8 cellular contexts compared by ENCODE assay signal in the genomic region with DNA sequence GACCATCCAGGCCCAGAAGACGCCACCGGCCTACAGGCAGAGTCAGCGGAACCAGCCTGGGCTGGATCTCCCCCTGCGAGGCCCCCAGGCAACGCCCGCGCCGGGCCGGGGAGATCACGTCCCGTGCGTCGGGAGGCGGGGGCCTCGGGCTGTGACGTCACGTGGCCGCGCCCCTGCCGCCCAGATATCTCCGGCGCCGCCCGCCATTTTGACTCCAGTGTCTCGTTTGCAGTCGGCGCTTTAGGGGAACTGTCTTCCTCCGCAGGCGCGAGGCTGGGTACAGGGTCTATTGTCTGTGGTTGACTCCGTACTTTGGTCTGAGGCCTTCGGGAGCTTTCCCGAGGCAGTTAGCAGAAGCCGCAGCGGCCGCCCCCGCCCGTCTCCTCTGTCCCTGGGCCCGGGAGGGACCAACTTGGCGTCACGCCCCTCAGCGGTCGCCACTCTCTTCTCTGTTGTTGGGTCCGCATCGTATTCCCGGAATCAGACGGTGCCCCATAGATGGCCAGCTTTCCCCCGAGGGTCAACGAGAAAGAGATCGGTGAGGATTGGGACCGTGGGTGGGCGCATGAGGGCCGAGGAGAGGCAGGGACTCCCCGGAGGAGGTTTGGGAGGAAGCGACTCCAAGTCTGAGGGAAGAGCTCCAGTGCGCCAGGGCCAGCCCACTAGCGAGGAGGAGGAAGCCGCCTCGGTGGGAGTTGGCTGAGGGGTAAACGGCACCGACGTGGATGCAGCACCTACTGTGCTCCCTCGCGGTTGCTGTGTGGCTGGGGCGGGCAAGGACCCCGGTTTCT.
DNase-seq lines count a peak whose midpoint lies in the region; ATAC-seq lines count a peak whose summit lies in the region.

A gene with protein sequence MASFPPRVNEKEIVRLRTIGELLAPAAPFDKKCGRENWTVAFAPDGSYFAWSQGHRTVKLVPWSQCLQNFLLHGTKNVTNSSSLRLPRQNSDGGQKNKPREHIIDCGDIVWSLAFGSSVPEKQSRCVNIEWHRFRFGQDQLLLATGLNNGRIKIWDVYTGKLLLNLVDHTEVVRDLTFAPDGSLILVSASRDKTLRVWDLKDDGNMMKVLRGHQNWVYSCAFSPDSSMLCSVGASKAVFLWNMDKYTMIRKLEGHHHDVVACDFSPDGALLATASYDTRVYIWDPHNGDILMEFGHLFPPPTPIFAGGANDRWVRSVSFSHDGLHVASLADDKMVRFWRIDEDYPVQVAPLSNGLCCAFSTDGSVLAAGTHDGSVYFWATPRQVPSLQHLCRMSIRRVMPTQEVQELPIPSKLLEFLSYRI (plus strand): TSS at position 217 of the 791 bp plus-strand sequence. CDS start 282 bp downstream, at position 499.

- H3K4me3 Mint-ChIP-seq in central memory CD8-positive, alpha-beta T cell, result peak within 1 kb of the TSS; percentile 99

- DNase-seq in AML-193 (lab: John Stamatoyannopoulos, UW) (peak; percentile 94 to 95), NCI-H345 treated with DMSO at 0.1 percent for 48 hours (lab: John Stamatoyannopoulos, UW; ENCODE audit: unreplicated experiment) (peak; percentile 81), islet precursor cell (peak; percentile 97)
- DNase-seq in central memory CD8-positive, alpha-beta T cell (ENCODE audit: low spot score in 2 of 2), result peak; percentile 91 to 94
- peak; percentile 91 for DNase-seq in stimulated activated CD4-positive, alpha-beta T cell treated with anti-CD3 and anti-CD28 coated beads, Interleukin-12 subunit alpha, Interleukin-12 subunit beta, amount 100 ng/mL, for 4 hours

- no peaks in the 10 kb centered on the region for H3K27me3 Mint-ChIP-seq in central memory CD8-positive, alpha-beta T cell

- peak within 1 kb of the TSS; percentile 98 for H3K27ac Mint-ChIP-seq in central memory CD8-positive, alpha-beta T cell (ENCODE audit: low read depth)

- H3K9me3 Mint-ChIP-seq in central memory CD8-positive, alpha-beta T cell, result no peaks in the 10 kb centered on the region

- peaks cover 31% of the 10 kb centered on the region for H3K36me3 Mint-ChIP-seq in central memory CD8-positive, alpha-beta T cell (ENCODE audit: insufficient read depth)

- peak; percentile 73 for ATAC-seq in GM19043 (IDR thresholded peaks at IDR 0.05; ENCODE audit: low read depth, unreplicated experiment)
- peak; percentile 83 for ATAC-seq in HG03354 (IDR thresholded peaks at IDR 0.05; ENCODE audit: poor library complexity, severe bottlenecking, unreplicated experiment)
- ATAC-seq in activated CD4-positive, CD25-positive, alpha-beta regulatory T cell treated with anti-CD3 and anti-CD28 coated beads, Interleukin-2, amount 50 U/mL, for 24 hours, result peak; percentile 91 to 92
- ATAC-seq in central memory CD8-positive, alpha-beta T cell (replicated peaks; ENCODE audit: extremely low read depth, poor library complexity, severe bottlenecking), result peak; percentile 85

- H3K4me1 Mint-ChIP-seq in central memory CD8-positive, alpha-beta T cell, result peaks cover 51% of the 10 kb centered on the region

Comparison
In these comparisons a context has a peak if more than half of its experiments do, and no peak if none do; other contexts are left out.
1. Peak in every context shown above with its lines: DNase-seq and ATAC-seq.